Comparison of ENCODE assay signal across 21 cellular contexts in genomic region chr10:28072573-28072972, GRCh38.
A peak's percentile ranks its signal among the peaks of the same experiment; 100 is the strongest.
DNase-seq lines count a peak whose midpoint lies in the region; TF ChIP-seq lines count a peak whose summit lies in the region.
"Had no signal": no experiment of that assay in that cellular context is flagged by ENCODE, and none has a peak within 500 bp of the region (broad histone marks: within the 10 kb centered on the region; RNA-seq: fewer than 3 reads in every experiment).

No MANE protein-coding gene starts in this region.

- no peak overlapping the region for H3K27ac Mint-ChIP-seq in activated T-helper 2 cell treated with anti-CD3 and anti-CD28 coated beads, Interferon-gamma antibody, Interleukin-2, Interleukin-4, amounts not matched to agents 10 μg/mL and 5 μg/mL and 100 μg/mL, durations not matched to agents 14 hours and 24 hours and 36 hours
- H3K27ac Mint-ChIP-seq: CD8-positive, alpha-beta T cell had no signal

- no peaks in the 10 kb centered on the region for H4K20me1 ChIP-seq in osteoblast (ENCODE audit: insufficient read depth, low read length)

- H3K4me1 ChIP-seq in osteoblast (ENCODE audit: insufficient read depth, low read length), result peaks cover 9% of the 10 kb centered on the region
- H3K4me1 ChIP-seq: adrenal gland, prostate gland had no signal

- no peaks in the 10 kb centered on the region for H3K4me1 Mint-ChIP-seq in activated T-helper 2 cell treated with anti-CD3 and anti-CD28 coated beads, Interferon-gamma antibody, Interleukin-2, Interleukin-4, amounts not matched to agents 10 μg/mL and 5 μg/mL and 100 μg/mL, durations not matched to agents 14 hours and 24 hours and 36 hours (ENCODE audit: low read depth)

- TF ChIP-seq CTCF in epithelial cell of esophagus (IDR thresholded peaks at IDR 0.05; ENCODE audit: insufficient read depth, low read depth, low read length, missing control alignments) (no peak), osteoblast (IDR thresholded peaks at IDR 0.05; ENCODE audit: extremely low read depth, low read depth, low read length) (no peak)

- H3K36me3 ChIP-seq in osteoblast (ENCODE audit: insufficient read depth, low read length), result no peaks in the 10 kb centered on the region
- H3K36me3 ChIP-seq: adrenal gland, brain microvascular endothelial cell, prostate gland had no signal

- H3K79me2 ChIP-seq in osteoblast (ENCODE audit: insufficient read depth, low read length), result no peaks in the 10 kb centered on the region

- H3K4me3 ChIP-seq in epithelial cell of esophagus (ENCODE audit: low read length), result no peak overlapping the region
- H3K4me3 ChIP-seq in osteoblast (ENCODE audit: insufficient read depth, low read length), result no peak overlapping the region
- H3K4me3 ChIP-seq: adrenal gland, lung, prostate gland had no signal

- H2AFZ ChIP-seq in osteoblast (ENCODE audit: low read length), result no peak overlapping the region

- no peak overlapping the region for H3K4me2 ChIP-seq in osteoblast (ENCODE audit: insufficient read depth, low read length)

- no peak overlapping the region for H3K4me3 Mint-ChIP-seq in activated T-helper 2 cell treated with anti-CD3 and anti-CD28 coated beads, Interferon-gamma antibody, Interleukin-2, Interleukin-4, amounts not matched to agents 10 μg/mL and 5 μg/mL and 100 μg/mL, durations not matched to agents 14 hours and 24 hours and 36 hours (ENCODE audit: low read depth)
- H3K4me3 Mint-ChIP-seq: CD8-positive, alpha-beta T cell had no signal

- DNase-seq in EH (ENCODE audit: low read depth), result peak; percentile 81
- peak; percentile 35 for DNase-seq in epithelial cell of esophagus (ENCODE audit: low read depth)
- DNase-seq in osteoblast (ENCODE audit: insufficient read length, low spot score, missing footprints), result peak; percentile 27
- no peak for DNase-seq in activated T-helper 2 cell treated with anti-CD3 and anti-CD28 coated beads, Interferon-gamma antibody, Interleukin-2, Interleukin-4, amounts not matched to agents 10 μg/mL and 5 μg/mL and 100 μg/mL, durations not matched to agents 14 hours and 24 hours and 36 hours (ENCODE audit: low spot score)
- no peak for DNase-seq in NCI-H2029 (lab: John Stamatoyannopoulos, UW)
- no peak for DNase-seq in cardiac septum (ENCODE audit: low spot score)
- DNase-seq: activated CD4-positive, alpha-beta T cell treated with anti-CD3 and anti-CD28 coated beads, Interleukin-2, amount 50 U/mL, for 48 hours; activated CD4-positive, CD25-positive, alpha-beta regulatory T cell; activated T-cell treated with anti-CD3 and anti-CD28 coated beads for 4 hours; adrenal gland; brain microvascular endothelial cell; CD8-positive, alpha-beta T cell; cortex of kidney; foreskin melanocyte; NCI-H1694; NCI-H748 treated with DMSO at 0.1 percent for 48 hours; Right ventricle myocardium superior; substantia nigra had no signal

- TF ChIP-seq EP300 in Ishikawa (IDR thresholded peaks at IDR 0.05; ENCODE audit: borderline replicate concordance), result peak; percentile 40; the same call in 1 of the 2 replicates

- no peak overlapping the region for H3K27ac ChIP-seq in osteoblast (ENCODE audit: low read depth, low read length)
- H3K27ac ChIP-seq: adrenal gland, brain microvascular endothelial cell, prostate gland had no signal

- H3K9me3 ChIP-seq in osteoblast (ENCODE audit: low read depth, low read length), result no peaks in the 10 kb centered on the region
- H3K9me3 ChIP-seq: adrenal gland, prostate gland had no signal

- no peaks in the 10 kb centered on the region for H3K27me3 Mint-ChIP-seq in activated T-helper 2 cell treated with anti-CD3 and anti-CD28 coated beads, Interferon-gamma antibody, Interleukin-2, Interleukin-4, amounts not matched to agents 10 μg/mL and 5 μg/mL and 100 μg/mL, durations not matched to agents 14 hours and 24 hours and 36 hours (ENCODE audit: low read depth)

- TF ChIP-seq RAD21 in Ishikawa (IDR thresholded peaks at IDR 0.05; ENCODE audit: low read depth), result no peak

- no peaks in the 10 kb centered on the region for H3K27me3 ChIP-seq in osteoblast (ENCODE audit: insufficient read depth, low read length)
- H3K27me3 ChIP-seq: adrenal gland, brain microvascular endothelial cell had no signal

- no peaks in the 10 kb centered on the region for H3K36me3 Mint-ChIP-seq in activated T-helper 2 cell treated with anti-CD3 and anti-CD28 coated beads, Interferon-gamma antibody, Interleukin-2, Interleukin-4, amounts not matched to agents 10 μg/mL and 5 μg/mL and 100 μg/mL, durations not matched to agents 14 hours and 24 hours and 36 hours (ENCODE audit: low read depth)

- H3K9me3 Mint-ChIP-seq in activated T-helper 2 cell treated with anti-CD3 and anti-CD28 coated beads, Interferon-gamma antibody, Interleukin-2, Interleukin-4, amounts not matched to agents 10 μg/mL and 5 μg/mL and 100 μg/mL, durations not matched to agents 14 hours and 24 hours and 36 hours, result no peaks in the 10 kb centered on the region
- H3K9me3 Mint-ChIP-seq: CD8-positive, alpha-beta T cell had no signal

- intact Hi-C loops in activated T-helper 2 cell treated with anti-CD3 and anti-CD28 coated beads, Interferon-gamma antibody, Interleukin-2, Interleukin-4, amounts not matched to agents 10 μg/mL and 5 μg/mL and 100 μg/mL, durations not matched to agents 14 hours and 24 hours and 36 hours (cut with micrococcal nuclease), result no loop called here
- intact Hi-C loops in cardiac septum (cut with DNase I), result no loop called here

TF ChIP-seq in Ishikawa, 13 proteins besides CTCF, POLR2A, EP300 and RAD21:
- no peak for TF ChIP-seq ZBTB7A (IDR thresholded peaks at IDR 0.05; ENCODE audit: low read depth)
- TF ChIP-seq MAX (IDR thresholded peaks at IDR 0.05), result no peak
- no peak for TF ChIP-seq CREB1 (IDR thresholded peaks at IDR 0.05; ENCODE audit: low read depth)
- no peak for TF ChIP-seq REST (IDR thresholded peaks at IDR 0.05; ENCODE audit: low read depth)
- no peak for TF ChIP-seq YY1 (IDR thresholded peaks at IDR 0.05; ENCODE audit: low read depth)
- TF ChIP-seq TCF12 (IDR thresholded peaks at IDR 0.05; ENCODE audit: low read depth), result no peak
- TF ChIP-seq EGR1 (IDR thresholded peaks at IDR 0.05), result no peak
- TF ChIP-seq TEAD4 (IDR thresholded peaks at IDR 0.05), result no peak; the same call in 1 of the 2 replicates
- TF ChIP-seq CEBPB (IDR thresholded peaks at IDR 0.05), result no peak
- TF ChIP-seq FOXM1 (IDR thresholded peaks at IDR 0.05; ENCODE audit: borderline replicate concordance, low read depth), result no peak
- TF ChIP-seq USF1 (IDR thresholded peaks at IDR 0.05), result no peak

Comparison
In these comparisons a context has a peak if more than half of its experiments do, and no peak if none do; other contexts are left out.
1. DNase-seq: peak in EH (single experiment), epithelial cell of esophagus (single experiment) and osteoblast (single experiment); none in activated T-helper 2 cell treated with anti-CD3 and anti-CD28 coated beads, Interferon-gamma antibody, Interleukin-2, Interleukin-4, amounts not matched to agents 10 μg/mL and 5 μg/mL and 100 μg/mL, durations not matched to agents 14 hours and 24 hours and 36 hours (single experiment), NCI-H2029 (single experiment) and cardiac septum (single experiment).